In the genomic region with DNA sequence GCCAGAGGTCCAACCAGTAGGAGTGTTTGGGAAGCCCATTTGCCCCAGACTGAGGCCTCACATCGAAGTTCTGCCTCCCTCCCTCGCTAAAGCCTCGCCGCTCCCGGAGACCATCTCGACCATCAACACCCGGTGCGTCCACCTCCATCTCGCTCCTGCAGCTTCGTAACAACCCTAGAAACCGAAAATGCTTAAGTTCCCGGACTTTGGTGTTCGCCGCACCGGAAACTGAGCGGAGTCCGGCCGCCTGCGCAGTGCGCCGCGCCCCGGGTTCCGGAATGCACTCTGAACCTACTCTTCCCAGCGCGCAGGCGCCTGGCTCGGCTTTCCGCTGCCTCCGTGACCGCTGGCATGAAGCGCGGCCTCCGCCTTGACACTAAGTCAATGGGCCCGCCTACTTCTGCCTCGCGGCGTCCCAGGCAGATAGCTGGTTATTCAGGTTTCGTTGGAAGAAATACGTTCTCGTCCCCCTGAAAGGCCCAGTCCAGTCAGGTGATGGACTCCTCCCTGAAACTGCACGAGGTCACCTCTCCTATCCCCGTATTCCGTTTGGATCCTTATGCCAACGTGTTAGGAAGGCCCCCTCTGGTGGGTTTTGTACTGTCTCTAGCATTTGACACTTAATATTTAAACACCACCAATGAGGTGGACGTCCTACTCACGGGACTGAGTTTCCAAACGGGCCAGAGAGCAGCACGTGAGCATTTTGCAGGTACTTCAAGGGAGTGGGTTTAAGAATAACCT, we compare ENCODE assay signal across 1 cellular context.
TF ChIP-seq lines count a peak whose summit lies in the region.

No MANE protein-coding gene starts in this region.

TF ChIP-seq in HepG2, 621 proteins besides CTCF, POLR2A, EP300 and RAD21 (continued from another document and continues in another):
- TF ChIP-seq, protein P1, sequence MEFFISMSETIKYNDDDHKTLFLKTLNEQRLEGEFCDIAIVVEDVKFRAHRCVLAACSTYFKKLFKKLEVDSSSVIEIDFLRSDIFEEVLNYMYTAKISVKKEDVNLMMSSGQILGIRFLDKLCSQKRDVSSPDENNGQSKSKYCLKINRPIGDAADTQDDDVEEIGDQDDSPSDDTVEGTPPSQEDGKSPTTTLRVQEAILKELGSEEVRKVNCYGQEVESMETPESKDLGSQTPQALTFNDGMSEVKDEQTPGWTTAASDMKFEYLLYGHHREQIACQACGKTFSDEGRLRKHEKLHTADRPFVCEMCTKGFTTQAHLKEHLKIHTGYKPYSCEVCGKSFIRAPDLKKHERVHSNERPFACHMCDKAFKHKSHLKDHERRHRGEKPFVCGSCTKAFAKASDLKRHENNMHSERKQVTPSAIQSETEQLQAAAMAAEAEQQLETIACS (CRISPR knock-in tag; IDR thresholded peaks at IDR 0.05) = no peak
- TF ChIP-seq NFE2 (CRISPR knock-in tag; IDR thresholded peaks at IDR 0.05) (no peak), SYNCRIP (IDR thresholded peaks at IDR 0.05; ENCODE audit: insufficient read depth, low read depth, low read length) (no peak), SIX4 (CRISPR knock-in tag; IDR thresholded peaks at IDR 0.05) (no peak), CENPX (CRISPR knock-in tag; IDR thresholded peaks at IDR 0.05) (no peak), RARA (CRISPR knock-in tag; IDR thresholded peaks at IDR 0.05) (peak; percentile 56), ZSCAN20 (CRISPR knock-in tag; IDR thresholded peaks at IDR 0.05; ENCODE audit: borderline replicate concordance) (no peak), FOXC1 (CRISPR knock-in tag; IDR thresholded peaks at IDR 0.05; ENCODE audit: borderline replicate concordance) (peak; percentile 88), PTBP1 (IDR thresholded peaks at IDR 0.05; ENCODE audit: low read depth, low read length, poor library complexity, severe bottlenecking) (no peak), ZNF792 (CRISPR knock-in tag; IDR thresholded peaks at IDR 0.05) (peak; percentile 93), RCOR2 (CRISPR knock-in tag; IDR thresholded peaks at IDR 0.05) (peak; percentile 20; the same call in 1 of the 2 replicates), ZNF724P (CRISPR knock-in tag; IDR thresholded peaks at IDR 0.05; ENCODE audit: borderline replicate concordance) (0 out of 2 replicates have a peak, but pooled peaks have one; percentile 66), BRD4 (CRISPR knock-in tag; IDR thresholded peaks at IDR 0.05) (no peak), ZNF20 (CRISPR knock-in tag; IDR thresholded peaks at IDR 0.05) (no peak), PAWR (CRISPR knock-in tag; IDR thresholded peaks at IDR 0.05; ENCODE audit: borderline replicate concordance) (no peak; the same call in 1 of the 2 replicates), PITX1 (CRISPR knock-in tag; IDR thresholded peaks at IDR 0.05) (peak; percentile 90), THAP11 (CRISPR knock-in tag; IDR thresholded peaks at IDR 0.05) (peak; percentile 89), ZNF10 (CRISPR knock-in tag; IDR thresholded peaks at IDR 0.05; ENCODE audit: borderline replicate concordance, low read depth) (no peak), FOXM1 (CRISPR knock-in tag; IDR thresholded peaks at IDR 0.05) (no peak), ATAD3A (CRISPR knock-in tag; IDR thresholded peaks at IDR 0.05) (no peak), KLF12 (CRISPR knock-in tag; IDR thresholded peaks at IDR 0.05; ENCODE audit: borderline replicate concordance) (peak; percentile 66; the same call in 1 of the 2 replicates), ZNF577 (CRISPR knock-in tag; IDR thresholded peaks at IDR 0.05; ENCODE audit: borderline replicate concordance, low read depth) (no peak), CBX1 (IDR thresholded peaks at IDR 0.05; ENCODE audit: low read depth) (no peak), TBX2 (CRISPR knock-in tag; IDR thresholded peaks at IDR 0.05; ENCODE audit: borderline replicate concordance) (peak; percentile 89), PCBP2 (optimal IDR thresholded peaks at IDR 0.05; ENCODE audit: low read depth, low read length, poor library complexity, severe bottlenecking) (no peak), MATR3 (CRISPR knock-in tag; IDR thresholded peaks at IDR 0.05) (no peak), ZNF615 (CRISPR knock-in tag; IDR thresholded peaks at IDR 0.05; ENCODE audit: borderline replicate concordance) (no peak), DPF2 (CRISPR knock-in tag; IDR thresholded peaks at IDR 0.05; ENCODE audit: borderline replicate concordance, low read depth) (no peak), SNAI1 (CRISPR knock-in tag; IDR thresholded peaks at IDR 0.05; ENCODE audit: borderline replicate concordance) (peak; percentile 81; the same call in 1 of the 2 replicates), MZF1 (CRISPR knock-in tag; IDR thresholded peaks at IDR 0.05; ENCODE audit: borderline replicate concordance) (no peak), ZNF3 (CRISPR knock-in tag; IDR thresholded peaks at IDR 0.05) (no peak; the same call in 1 of the 2 replicates), SIN3B (IDR thresholded peaks at IDR 0.05; ENCODE audit: low read length) (no peak), RELA (CRISPR knock-in tag; IDR thresholded peaks at IDR 0.05) (no peak), KLF16 (CRISPR knock-in tag; IDR thresholded peaks at IDR 0.05) (peak; percentile 77 to 78; a peak in 2 of 4 replicates), ZNF143 (CRISPR knock-in tag; IDR thresholded peaks at IDR 0.05) (no peak), ZNF619 (CRISPR knock-in tag; IDR thresholded peaks at IDR 0.05) (peak; percentile 50; the same call in 1 of the 2 replicates), ARHGAP35 (CRISPR knock-in tag; IDR thresholded peaks at IDR 0.05; ENCODE audit: borderline replicate concordance) (no peak; the same call in 1 of the 2 replicates), ZNF510 (CRISPR knock-in tag; IDR thresholded peaks at IDR 0.05; ENCODE audit: low read depth) (peak; percentile 96; the same call in 1 of the 2 replicates)
- TF ChIP-seq, protein P2, sequence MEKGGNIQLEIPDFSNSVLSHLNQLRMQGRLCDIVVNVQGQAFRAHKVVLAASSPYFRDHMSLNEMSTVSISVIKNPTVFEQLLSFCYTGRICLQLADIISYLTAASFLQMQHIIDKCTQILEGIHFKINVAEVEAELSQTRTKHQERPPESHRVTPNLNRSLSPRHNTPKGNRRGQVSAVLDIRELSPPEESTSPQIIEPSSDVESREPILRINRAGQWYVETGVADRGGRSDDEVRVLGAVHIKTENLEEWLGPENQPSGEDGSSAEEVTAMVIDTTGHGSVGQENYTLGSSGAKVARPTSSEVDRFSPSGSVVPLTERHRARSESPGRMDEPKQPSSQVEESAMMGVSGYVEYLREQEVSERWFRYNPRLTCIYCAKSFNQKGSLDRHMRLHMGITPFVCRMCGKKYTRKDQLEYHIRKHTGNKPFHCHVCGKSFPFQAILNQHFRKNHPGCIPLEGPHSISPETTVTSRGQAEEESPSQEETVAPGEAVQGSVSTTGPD (CRISPR knock-in tag; IDR thresholded peaks at IDR 0.05) = no peak
- TF ChIP-seq, protein P3, sequence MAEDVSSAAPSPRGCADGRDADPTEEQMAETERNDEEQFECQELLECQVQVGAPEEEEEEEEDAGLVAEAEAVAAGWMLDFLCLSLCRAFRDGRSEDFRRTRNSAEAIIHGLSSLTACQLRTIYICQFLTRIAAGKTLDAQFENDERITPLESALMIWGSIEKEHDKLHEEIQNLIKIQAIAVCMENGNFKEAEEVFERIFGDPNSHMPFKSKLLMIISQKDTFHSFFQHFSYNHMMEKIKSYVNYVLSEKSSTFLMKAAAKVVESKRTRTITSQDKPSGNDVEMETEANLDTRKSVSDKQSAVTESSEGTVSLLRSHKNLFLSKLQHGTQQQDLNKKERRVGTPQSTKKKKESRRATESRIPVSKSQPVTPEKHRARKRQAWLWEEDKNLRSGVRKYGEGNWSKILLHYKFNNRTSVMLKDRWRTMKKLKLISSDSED (CRISPR knock-in tag; IDR thresholded peaks at IDR 0.05) = no peak
- TF ChIP-seq, protein P4, sequence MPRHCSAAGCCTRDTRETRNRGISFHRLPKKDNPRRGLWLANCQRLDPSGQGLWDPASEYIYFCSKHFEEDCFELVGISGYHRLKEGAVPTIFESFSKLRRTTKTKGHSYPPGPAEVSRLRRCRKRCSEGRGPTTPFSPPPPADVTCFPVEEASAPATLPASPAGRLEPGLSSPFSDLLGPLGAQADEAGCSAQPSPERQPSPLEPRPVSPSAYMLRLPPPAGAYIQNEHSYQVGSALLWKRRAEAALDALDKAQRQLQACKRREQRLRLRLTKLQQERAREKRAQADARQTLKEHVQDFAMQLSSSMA (CRISPR knock-in tag; IDR thresholded peaks at IDR 0.05) = 0 out of 2 replicates have a peak, but pooled peaks have one; percentile 58
- TF ChIP-seq, protein P5, sequence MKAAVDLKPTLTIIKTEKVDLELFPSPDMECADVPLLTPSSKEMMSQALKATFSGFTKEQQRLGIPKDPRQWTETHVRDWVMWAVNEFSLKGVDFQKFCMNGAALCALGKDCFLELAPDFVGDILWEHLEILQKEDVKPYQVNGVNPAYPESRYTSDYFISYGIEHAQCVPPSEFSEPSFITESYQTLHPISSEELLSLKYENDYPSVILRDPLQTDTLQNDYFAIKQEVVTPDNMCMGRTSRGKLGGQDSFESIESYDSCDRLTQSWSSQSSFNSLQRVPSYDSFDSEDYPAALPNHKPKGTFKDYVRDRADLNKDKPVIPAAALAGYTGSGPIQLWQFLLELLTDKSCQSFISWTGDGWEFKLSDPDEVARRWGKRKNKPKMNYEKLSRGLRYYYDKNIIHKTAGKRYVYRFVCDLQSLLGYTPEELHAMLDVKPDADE (CRISPR knock-in tag; IDR thresholded peaks at IDR 0.05) = no peak
- TF ChIP-seq, protein P6, sequence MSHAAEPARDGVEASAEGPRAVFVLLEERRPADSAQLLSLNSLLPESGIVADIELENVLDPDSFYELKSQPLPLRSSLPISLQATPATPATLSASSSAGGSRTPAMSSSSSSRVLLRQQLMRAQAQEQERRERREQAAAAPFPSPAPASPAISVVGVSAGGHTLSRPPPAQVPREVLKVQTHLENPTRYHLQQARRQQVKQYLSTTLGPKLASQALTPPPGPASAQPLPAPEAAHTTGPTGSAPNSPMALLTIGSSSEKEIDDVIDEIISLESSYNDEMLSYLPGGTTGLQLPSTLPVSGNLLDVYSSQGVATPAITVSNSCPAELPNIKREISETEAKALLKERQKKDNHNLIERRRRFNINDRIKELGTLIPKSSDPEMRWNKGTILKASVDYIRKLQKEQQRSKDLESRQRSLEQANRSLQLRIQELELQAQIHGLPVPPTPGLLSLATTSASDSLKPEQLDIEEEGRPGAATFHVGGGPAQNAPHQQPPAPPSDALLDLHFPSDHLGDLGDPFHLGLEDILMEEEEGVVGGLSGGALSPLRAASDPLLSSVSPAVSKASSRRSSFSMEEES (CRISPR knock-in tag; IDR thresholded peaks at IDR 0.05) = peak; percentile 93
- TF ChIP-seq, protein P7, sequence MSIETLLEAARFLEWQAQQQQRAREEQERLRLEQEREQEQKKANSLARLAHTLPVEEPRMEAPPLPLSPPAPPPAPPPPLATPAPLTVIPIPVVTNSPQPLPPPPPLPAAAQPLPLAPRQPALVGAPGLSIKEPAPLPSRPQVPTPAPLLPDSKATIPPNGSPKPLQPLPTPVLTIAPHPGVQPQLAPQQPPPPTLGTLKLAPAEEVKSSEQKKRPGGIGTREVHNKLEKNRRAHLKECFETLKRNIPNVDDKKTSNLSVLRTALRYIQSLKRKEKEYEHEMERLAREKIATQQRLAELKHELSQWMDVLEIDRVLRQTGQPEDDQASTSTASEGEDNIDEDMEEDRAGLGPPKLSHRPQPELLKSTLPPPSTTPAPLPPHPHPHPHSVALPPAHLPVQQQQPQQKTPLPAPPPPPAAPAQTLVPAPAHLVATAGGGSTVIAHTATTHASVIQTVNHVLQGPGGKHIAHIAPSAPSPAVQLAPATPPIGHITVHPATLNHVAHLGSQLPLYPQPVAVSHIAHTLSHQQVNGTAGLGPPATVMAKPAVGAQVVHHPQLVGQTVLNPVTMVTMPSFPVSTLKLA (IDR thresholded peaks at IDR 0.05) = peak; percentile 41; the same call in 1 of the 2 replicates
- TF ChIP-seq, protein P8, sequence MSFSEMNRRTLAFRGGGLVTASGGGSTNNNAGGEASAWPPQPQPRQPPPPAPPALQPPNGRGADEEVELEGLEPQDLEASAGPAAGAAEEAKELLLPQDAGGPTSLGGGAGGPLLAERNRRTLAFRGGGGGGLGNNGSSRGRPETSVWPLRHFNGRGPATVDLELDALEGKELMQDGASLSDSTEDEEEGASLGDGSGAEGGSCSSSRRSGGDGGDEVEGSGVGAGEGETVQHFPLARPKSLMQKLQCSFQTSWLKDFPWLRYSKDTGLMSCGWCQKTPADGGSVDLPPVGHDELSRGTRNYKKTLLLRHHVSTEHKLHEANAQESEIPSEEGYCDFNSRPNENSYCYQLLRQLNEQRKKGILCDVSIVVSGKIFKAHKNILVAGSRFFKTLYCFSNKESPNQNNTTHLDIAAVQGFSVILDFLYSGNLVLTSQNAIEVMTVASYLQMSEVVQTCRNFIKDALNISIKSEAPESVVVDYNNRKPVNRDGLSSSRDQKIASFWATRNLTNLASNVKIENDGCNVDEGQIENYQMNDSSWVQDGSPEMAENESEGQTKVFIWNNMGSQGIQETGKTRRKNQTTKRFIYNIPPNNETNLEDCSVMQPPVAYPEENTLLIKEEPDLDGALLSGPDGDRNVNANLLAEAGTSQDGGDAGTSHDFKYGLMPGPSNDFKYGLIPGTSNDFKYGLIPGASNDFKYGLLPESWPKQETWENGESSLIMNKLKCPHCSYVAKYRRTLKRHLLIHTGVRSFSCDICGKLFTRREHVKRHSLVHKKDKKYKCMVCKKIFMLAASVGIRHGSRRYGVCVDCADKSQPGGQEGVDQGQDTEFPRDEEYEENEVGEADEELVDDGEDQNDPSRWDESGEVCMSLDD (CRISPR knock-in tag; IDR thresholded peaks at IDR 0.05; ENCODE audit: borderline replicate concordance) = no peak
- TF ChIP-seq, protein P9, sequence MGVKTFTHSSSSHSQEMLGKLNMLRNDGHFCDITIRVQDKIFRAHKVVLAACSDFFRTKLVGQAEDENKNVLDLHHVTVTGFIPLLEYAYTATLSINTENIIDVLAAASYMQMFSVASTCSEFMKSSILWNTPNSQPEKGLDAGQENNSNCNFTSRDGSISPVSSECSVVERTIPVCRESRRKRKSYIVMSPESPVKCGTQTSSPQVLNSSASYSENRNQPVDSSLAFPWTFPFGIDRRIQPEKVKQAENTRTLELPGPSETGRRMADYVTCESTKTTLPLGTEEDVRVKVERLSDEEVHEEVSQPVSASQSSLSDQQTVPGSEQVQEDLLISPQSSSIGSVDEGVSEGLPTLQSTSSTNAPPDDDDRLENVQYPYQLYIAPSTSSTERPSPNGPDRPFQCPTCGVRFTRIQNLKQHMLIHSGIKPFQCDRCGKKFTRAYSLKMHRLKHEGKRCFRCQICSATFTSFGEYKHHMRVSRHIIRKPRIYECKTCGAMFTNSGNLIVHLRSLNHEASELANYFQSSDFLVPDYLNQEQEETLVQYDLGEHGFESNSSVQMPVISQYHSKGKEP (CRISPR knock-in tag; IDR thresholded peaks at IDR 0.05) = no peak
- TF ChIP-seq, protein P10, sequence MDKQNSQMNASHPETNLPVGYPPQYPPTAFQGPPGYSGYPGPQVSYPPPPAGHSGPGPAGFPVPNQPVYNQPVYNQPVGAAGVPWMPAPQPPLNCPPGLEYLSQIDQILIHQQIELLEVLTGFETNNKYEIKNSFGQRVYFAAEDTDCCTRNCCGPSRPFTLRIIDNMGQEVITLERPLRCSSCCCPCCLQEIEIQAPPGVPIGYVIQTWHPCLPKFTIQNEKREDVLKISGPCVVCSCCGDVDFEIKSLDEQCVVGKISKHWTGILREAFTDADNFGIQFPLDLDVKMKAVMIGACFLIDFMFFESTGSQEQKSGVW (CRISPR knock-in tag; IDR thresholded peaks at IDR 0.05; ENCODE audit: borderline replicate concordance) = no peak
